9 cellular contexts compared by ENCODE assay signal in genomic region chr21:41612674-41613250, GRCh38.
DNase-seq lines count a peak whose midpoint lies in the region; ATAC-seq and TF ChIP-seq lines count a peak whose summit lies in the region.
"Had no signal": no experiment of that assay in that cellular context is flagged by ENCODE, and none has a peak within 500 bp of the region (broad histone marks: within the 10 kb centered on the region; RNA-seq: fewer than 3 reads in every experiment).

No MANE protein-coding gene starts in this region.

- DNase-seq in DMS153 treated with DMSO at 0.1 percent for 48 hours (lab: John Stamatoyannopoulos, UW; ENCODE audit: unreplicated experiment) (peak; percentile 18), DMS153 (lab: John Stamatoyannopoulos, UW) (no peak), LNCaP clone FGC (ENCODE audit: low read depth) (no peak), foreskin fibroblast (peak; percentile 82 to 93), neuronal stem cell (ENCODE audit: low spot score) (peak; percentile 63), GF-D8 (lab: John Stamatoyannopoulos, UW) (no peak)
- DNase-seq in activated CD8-positive, alpha-beta T cell treated with anti-CD3 and anti-CD28 coated beads for 36 hours, result peak; percentile 41

- no peak overlapping the region for H2BK5ac ChIP-seq in neuronal stem cell (ENCODE audit: low read length)

- H2BK12ac ChIP-seq in neuronal stem cell (ENCODE audit: low read length), result no peak overlapping the region

- POLR2A ChIA-PET in activated CD8-positive, alpha-beta T cell treated with anti-CD3 and anti-CD28 coated beads for 36 hours (lab: Charles Lee), result no interaction called here

- TF ChIP-seq CTCF in LNCaP clone FGC (IDR thresholded peaks at IDR 0.05; ENCODE audit: control insufficient read depth, extremely low read depth, insufficient read depth), result peak; percentile 77
- TF ChIP-seq CTCF in activated CD8-positive, alpha-beta T cell treated with anti-CD3 and anti-CD28 coated beads for 36 hours (IDR thresholded peaks at IDR 0.05), result peak; percentile 59
- TF ChIP-seq CTCF in foreskin fibroblast (IDR thresholded peaks at IDR 0.05; ENCODE audit: low read depth, low read length), result peak; percentile 66

- no peak overlapping the region for H2BK15ac ChIP-seq in neuronal stem cell (ENCODE audit: low read length)

- no peaks in the 10 kb centered on the region for H3K9me3 Mint-ChIP-seq in activated CD8-positive, alpha-beta T cell treated with anti-CD3 and anti-CD28 coated beads for 36 hours

- no peak overlapping the region for H3K27ac Mint-ChIP-seq in activated CD8-positive, alpha-beta T cell treated with anti-CD3 and anti-CD28 coated beads for 36 hours
- H3K27ac Mint-ChIP-seq: B cell had no signal

- peak overlapping the region; percentile 40 for H3K4me2 ChIP-seq in neuronal stem cell (ENCODE audit: insufficient read depth, low read length, poor library complexity, severe bottlenecking)

- no peak overlapping the region for H2BK120ac ChIP-seq in neuronal stem cell (ENCODE audit: low read depth, low read length)

- no peaks in the 10 kb centered on the region for H3K36me3 ChIP-seq in neuronal stem cell (replicated peaks in 1 of 2; ENCODE audit: control insufficient read depth in 2 of 2, insufficient read depth in 2 of 2, low read length in 2 of 2)

- no peak overlapping the region for H3K4me3 Mint-ChIP-seq in activated CD8-positive, alpha-beta T cell treated with anti-CD3 and anti-CD28 coated beads for 36 hours
- H3K4me3 Mint-ChIP-seq: B cell had no signal

- peak overlapping the region; percentile 40 for H3K14ac ChIP-seq in neuronal stem cell (ENCODE audit: low read length)

- peak overlapping the region; percentile 31 for H3K18ac ChIP-seq in neuronal stem cell (ENCODE audit: low read length)

- H3K27me3 ChIP-seq in neuronal stem cell (ENCODE audit: control insufficient read depth in 3 of 3, insufficient read depth in 3 of 3, low read depth in 1 of 3, low read length in 3 of 3), result peaks cover 0 to 3% (median 0%) of the 10 kb centered on the region in 3 experiments

- no peak overlapping the region for H3K9ac ChIP-seq in neuronal stem cell (ENCODE audit: low read depth, low read length, poor library complexity)

- H3K4me1 ChIP-seq in neuronal stem cell (ENCODE audit: control insufficient read depth in 2 of 2, insufficient read depth in 1 of 2, low read depth in 1 of 2, low read length in 2 of 2), result peaks cover 7 to 10% of the 10 kb centered on the region in 2 donors

- H4K8ac ChIP-seq in neuronal stem cell (ENCODE audit: low read depth, low read length), result no peak overlapping the region

- no CpG with 5 or more reads among the region's 15 CpGs for WGBS in neuronal stem cell (ENCODE audit: extremely low coverage in 2 of 2, insufficient read length in 2 of 2, insufficient replicate concordance in 1 of 2), 2 donors

- H3K4ac ChIP-seq in neuronal stem cell (ENCODE audit: low read length), result no peak overlapping the region

- H3K23ac ChIP-seq in neuronal stem cell (ENCODE audit: low read depth, low read length, poor library complexity), result no peak overlapping the region

- no peaks in the 10 kb centered on the region for H3K9me3 ChIP-seq in neuronal stem cell (replicated peaks in 1 of 2; ENCODE audit: control insufficient read depth in 2 of 2, insufficient read depth in 1 of 2, low read depth in 1 of 2, low read length in 2 of 2)

- H4K91ac ChIP-seq in neuronal stem cell (ENCODE audit: low read depth, low read length, poor library complexity), result no peak overlapping the region

- ATAC-seq in activated CD8-positive, alpha-beta T cell treated with anti-CD3 and anti-CD28 coated beads for 36 hours, result peak; percentile 56
- no peak for ATAC-seq in GM21786 (IDR thresholded peaks at IDR 0.05; ENCODE audit: unreplicated experiment)

- H3K27ac ChIP-seq in neuronal stem cell (replicated peaks; ENCODE audit: low read length), result no peak overlapping the region

- no peaks in the 10 kb centered on the region for H3K79me1 ChIP-seq in neuronal stem cell (ENCODE audit: low read depth, low read length)

- peaks cover 23% of the 10 kb centered on the region for H3K27me3 Mint-ChIP-seq in activated CD8-positive, alpha-beta T cell treated with anti-CD3 and anti-CD28 coated beads for 36 hours

- H3K36me3 Mint-ChIP-seq in activated CD8-positive, alpha-beta T cell treated with anti-CD3 and anti-CD28 coated beads for 36 hours (ENCODE audit: low read depth), result no peaks in the 10 kb centered on the region

- H3K4me1 Mint-ChIP-seq in activated CD8-positive, alpha-beta T cell treated with anti-CD3 and anti-CD28 coated beads for 36 hours (ENCODE audit: low read depth), result no peaks in the 10 kb centered on the region
- H3K4me1 Mint-ChIP-seq: B cell had no signal

- no peak overlapping the region for H2AK5ac ChIP-seq in neuronal stem cell (ENCODE audit: low read depth, low read length)

- CTCF ChIA-PET in activated CD8-positive, alpha-beta T cell treated with anti-CD3 and anti-CD28 coated beads for 36 hours (lab: Charles Lee), result interaction anchor here (0.8 to 1.6 kb wide), 5 partner anchors 16 to 505 kb away, joined by 3 to 8 read pairs (median 3); no protein-coding TSS in a partner anchor

- peak overlapping the region; percentile 75 for H2AFZ ChIP-seq in neuronal stem cell (ENCODE audit: low read length)

- H3K4me3 ChIP-seq in LNCaP clone FGC (ENCODE audit: low read depth, low read length) (no peak overlapping the region), foreskin fibroblast (ENCODE audit: low read depth in 1 of 2, low read length in 2 of 2) (no peak overlapping the region), neuronal stem cell (ENCODE audit: low read length in 2 of 2) (no peak overlapping the region)

- intact Hi-C loops in activated CD8-positive, alpha-beta T cell treated with anti-CD3 and anti-CD28 coated beads for 36 hours (cut with micrococcal nuclease), result no loop called here

Comparison
In these comparisons a context has a peak if more than half of its experiments do, and no peak if none do; other contexts are left out.
1. DNase-seq: peak in DMS153 treated with DMSO at 0.1 percent for 48 hours (single experiment), activated CD8-positive, alpha-beta T cell treated with anti-CD3 and anti-CD28 coated beads for 36 hours (single experiment), foreskin fibroblast (2 of 2) and neuronal stem cell (single experiment); none in DMS153 (single experiment), LNCaP clone FGC (single experiment) and GF-D8 (single experiment).
2. Peak in every context shown above with its lines, with median percentiles within 50 percentile points of each other: CTCF ChIP-seq.